8 cellular contexts compared by ENCODE assay signal in the genomic region with DNA sequence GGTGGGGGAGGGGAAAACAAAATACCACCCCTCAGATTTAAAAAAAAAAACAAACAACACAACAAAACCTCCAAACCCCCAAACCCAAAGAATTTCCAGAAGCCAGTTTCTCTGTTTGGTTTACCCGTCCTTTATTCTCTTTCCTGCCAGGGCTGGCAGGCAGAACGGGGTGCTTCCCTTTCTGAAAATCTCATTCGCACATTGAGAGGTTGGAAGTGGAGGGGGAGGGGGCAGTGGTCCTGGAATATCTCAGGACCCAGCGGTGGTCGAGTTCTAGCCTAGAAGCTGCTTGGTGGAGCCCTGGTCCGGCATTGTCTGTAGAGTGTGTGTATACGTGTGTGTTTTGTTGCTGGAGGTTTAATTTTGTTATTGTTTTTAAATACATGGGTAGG. TPM values are rescaled to one million over a fixed set of nuclear protein-coding genes. Genes with fewer than 3 reads are reported as not detected.
DNase-seq lines count a peak whose midpoint lies in the region; ATAC-seq, FAIRE-seq and TF ChIP-seq lines count a peak whose summit lies in the region.

No MANE protein-coding gene starts in this region.

- peak overlapping the region; percentile 92 for H3K4me3 Mint-ChIP-seq in nephron progenitor cell

- TF ChIP-seq CTCF in nephron progenitor cell (IDR thresholded peaks at IDR 0.05): no peak

- H3K27ac Mint-ChIP-seq in nephron progenitor cell: peak overlapping the region; percentile 10

- peaks cover 29% of the 10 kb centered on the region for H3K27me3 Mint-ChIP-seq in nephron progenitor cell (ENCODE audit: low read depth, poor library complexity)

- peak overlapping the region; percentile 82 for H3K4me3 ChIP-seq in GM08714 (ENCODE audit: low read length)

- intact Hi-C loops in posterior vena cava (cut with DNase I): loop anchor here (5.0 to 10.0 kb wide), 2 partner anchors 169 to 1541 kb away; no protein-coding TSS in a partner anchor

- DNase-seq in NCI-H748 (lab: John Stamatoyannopoulos, UW; ENCODE audit: unreplicated experiment) (peak; percentile 31), dermis blood vessel endothelial cell (peak; percentile 37), nephron progenitor cell (no peak), posterior vena cava (ENCODE audit: low spot score) (no peak), urothelium cell line (ENCODE audit: low spot score) (no peak)

- no peak for FAIRE-seq in urothelium cell line (lab: Jason Lieb, UNC)

- ATAC-seq in HG03520 (IDR thresholded peaks at IDR 0.05; ENCODE audit: unreplicated experiment) (no peak), GM21717 (IDR thresholded peaks at IDR 0.05; ENCODE audit: unreplicated experiment) (no peak)

- H3K4me1 Mint-ChIP-seq in nephron progenitor cell: peaks cover 47% of the 10 kb centered on the region

- H3K9me3 Mint-ChIP-seq in nephron progenitor cell: peaks cover under 1% of the 10 kb centered on the region

- H3K36me3 Mint-ChIP-seq in nephron progenitor cell (ENCODE audit: low read depth): peaks cover 5% of the 10 kb centered on the region

RNA-seq across cellular contexts. Expression of a gene that starts 1.3 kb away (rescaled TPM):
- total RNA-seq in dermis blood vessel endothelial cell: 39.0 and 64.7 TPM in 2 replicates
- total RNA-seq in posterior vena cava: 10 to 100 TPM; 38.2 to 45.2 TPM

Comparison
In these comparisons a context has a peak if more than half of its experiments do, and no peak if none do; other contexts are left out.
1. DNase-seq: peak in NCI-H748 (single experiment) and dermis blood vessel endothelial cell (single experiment); none in nephron progenitor cell (single experiment), posterior vena cava (single experiment) and urothelium cell line (single experiment).